Comparison of ENCODE assay signal across 1 cellular context in the genomic region with DNA sequence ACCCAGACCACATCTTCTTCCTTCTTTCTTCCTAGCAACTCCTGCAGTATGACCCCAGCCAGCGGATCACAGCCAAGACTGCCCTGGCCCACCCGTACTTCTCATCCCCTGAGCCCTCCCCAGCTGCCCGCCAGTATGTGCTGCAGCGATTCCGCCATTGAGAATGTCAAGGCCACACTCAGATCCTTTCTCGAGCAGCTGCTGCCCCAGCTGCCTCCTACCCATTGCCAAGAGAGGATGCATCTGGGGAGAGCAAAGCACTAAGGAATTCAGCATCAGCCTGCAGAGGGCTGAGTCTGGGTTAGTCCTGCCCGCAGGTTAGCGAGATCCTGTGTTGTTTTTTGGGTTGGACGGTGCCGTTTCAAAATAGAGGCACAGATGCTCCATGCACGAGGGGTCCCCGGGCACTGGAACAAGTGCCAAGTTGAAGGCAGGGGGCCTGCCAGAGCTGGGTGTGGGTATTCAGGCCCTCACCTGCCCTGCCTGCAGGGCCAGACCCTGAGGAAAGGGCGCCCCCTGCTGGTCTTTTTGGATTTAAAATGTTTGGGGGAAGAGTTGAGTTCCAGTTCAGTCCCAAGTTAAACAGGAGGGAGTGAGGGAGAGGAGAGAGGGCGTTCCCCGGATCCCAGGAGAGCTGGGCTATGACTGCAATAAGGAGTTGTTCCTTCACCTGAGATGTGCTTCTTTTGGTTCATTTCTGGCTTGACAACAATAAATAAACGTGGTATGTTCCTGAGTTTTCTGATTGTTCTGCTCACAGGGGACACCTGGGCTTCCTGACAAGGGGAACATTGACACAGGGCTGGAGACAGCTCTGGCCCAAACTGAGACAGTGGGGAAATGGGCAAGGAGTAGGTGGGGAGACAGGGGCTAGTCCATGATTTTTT.
TF ChIP-seq lines count a peak whose summit lies in the region.

No MANE protein-coding gene starts in this region.

TF ChIP-seq in GM12878, 131 proteins besides CTCF, POLR2A, EP300 and RAD21:
- TF ChIP-seq SMARCA5 (IDR thresholded peaks at IDR 0.05) = 0 out of 2 replicates have a peak, but pooled peaks have one; percentile 51
- no peak for TF ChIP-seq FOXK2 (IDR thresholded peaks at IDR 0.05)
- TF ChIP-seq LARP7 (IDR thresholded peaks at IDR 0.05) = no peak
- peak; percentile 94 for TF ChIP-seq SMC3 (IDR thresholded peaks at IDR 0.05; ENCODE audit: borderline replicate concordance, low read length)
- peak; percentile 25 for TF ChIP-seq RELA (IDR thresholded peaks at IDR 0.05; ENCODE audit: borderline replicate concordance, partially characterized antibody)
- peak; percentile 23; the same call in 1 of the 2 replicates for TF ChIP-seq WRNIP1 (IDR thresholded peaks at IDR 0.05; ENCODE audit: borderline replicate concordance, low read depth, low read length)
- TF ChIP-seq POU2F2 (IDR thresholded peaks at IDR 0.05; ENCODE audit: borderline replicate concordance, low read depth, low read length) = 0 out of 3 replicates have a peak, but pooled peaks have one; percentile 21
- TF ChIP-seq YY1 (IDR thresholded peaks at IDR 0.05; ENCODE audit: low read depth, low read length) = peak; percentile 49; the same call in 1 of the 2 replicates
- 0 out of 2 replicates have a peak, but pooled peaks have one; percentile 30 for TF ChIP-seq ZNF207 (IDR thresholded peaks at IDR 0.05; ENCODE audit: borderline replicate concordance)
